1 cellular context compared by ENCODE assay signal in genomic region chrX:119885554-119886428, GRCh38.
TF ChIP-seq lines count a peak whose summit lies in the region.

No MANE protein-coding gene starts in this region.

TF ChIP-seq in endothelial cell of umbilical vein, 7 proteins besides CTCF, POLR2A, EP300 and RAD21:
- TF ChIP-seq GATA2 (IDR thresholded peaks at IDR 0.05; ENCODE audit: insufficient read depth, insufficient read length, low read depth, low read length) (no peak), FOS (IDR thresholded peaks at IDR 0.05; ENCODE audit: borderline replicate concordance, insufficient read depth, low read length) (no peak), EZH2 (IDR thresholded peaks at IDR 0.05; ENCODE audit: borderline replicate concordance, low read depth, low read length, severe bottlenecking) (no peak), MYC (IDR thresholded peaks at IDR 0.05; ENCODE audit: low read depth, low read length) (no peak), JUN (IDR thresholded peaks at IDR 0.05; ENCODE audit: borderline replicate concordance, insufficient read depth, insufficient read length, low read depth) (no peak), POLR2AphosphoS5 (IDR thresholded peaks at IDR 0.05; ENCODE audit: insufficient read depth, low read depth, low read length) (no peak)
- TF ChIP-seq, protein P1, sequence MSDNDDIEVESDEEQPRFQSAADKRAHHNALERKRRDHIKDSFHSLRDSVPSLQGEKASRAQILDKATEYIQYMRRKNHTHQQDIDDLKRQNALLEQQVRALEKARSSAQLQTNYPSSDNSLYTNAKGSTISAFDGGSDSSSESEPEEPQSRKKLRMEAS (IDR thresholded peaks at IDR 0.05; ENCODE audit: insufficient read depth, insufficient read length), result no peak
